Comparison of ENCODE assay signal across 1 cellular context in the genomic region with DNA sequence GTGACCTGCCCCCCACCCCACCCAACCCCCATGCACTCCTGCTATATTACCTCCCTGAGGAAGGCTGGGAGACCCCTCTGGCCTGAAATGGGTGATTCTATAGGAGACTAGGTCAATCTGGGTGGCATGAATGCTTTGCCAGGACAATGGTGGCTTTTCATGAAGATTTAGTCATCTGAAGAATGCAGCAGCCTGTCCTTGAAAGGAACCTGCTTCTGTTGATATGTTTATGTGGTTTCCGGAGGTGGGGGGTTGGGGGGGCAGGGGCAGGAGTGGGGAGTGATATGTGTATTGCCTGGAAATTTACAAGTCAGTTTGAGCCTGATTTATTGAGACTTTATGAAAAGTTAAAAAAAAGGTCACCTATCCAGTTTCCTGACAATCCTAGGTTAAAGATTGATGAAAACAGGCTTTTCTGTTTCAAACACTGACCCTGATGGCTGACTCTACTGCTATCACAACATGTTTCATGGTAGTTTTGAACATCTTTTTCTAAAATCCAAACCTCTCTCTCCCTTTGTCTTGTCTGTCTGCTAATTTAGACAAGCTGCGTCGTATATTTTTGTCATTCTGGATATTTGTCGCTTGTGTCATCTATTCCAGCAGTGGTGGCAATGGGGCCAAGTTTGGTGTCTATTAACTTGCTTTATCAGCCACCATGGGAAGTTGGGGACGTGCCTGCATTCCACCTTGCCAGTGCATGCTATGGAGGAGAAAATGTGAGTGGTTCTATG.
TF ChIP-seq lines count a peak whose summit lies in the region.

No MANE protein-coding gene starts in this region.

TF ChIP-seq in HepG2, 621 proteins besides CTCF, POLR2A, EP300 and RAD21 (continued from another document and continues in another):
- peak; percentile 55; the same call in 1 of the 2 replicates for TF ChIP-seq RXRB (CRISPR knock-in tag; IDR thresholded peaks at IDR 0.05; ENCODE audit: borderline replicate concordance)
- no peak for TF ChIP-seq ZNF572 (CRISPR knock-in tag; IDR thresholded peaks at IDR 0.05)
- no peak for TF ChIP-seq SOX13 (IDR thresholded peaks at IDR 0.05)
- peak in 1 of 2 experiments; percentile 61; a peak in 2 of 4 replicates for TF ChIP-seq SOX13 (CRISPR knock-in tag; conservative IDR thresholded peaks at IDR 0.05 in 1 of 2, IDR thresholded peaks at IDR 0.05 in 1 of 2)
- TF ChIP-seq XRCC5 (optimal IDR thresholded peaks at IDR 0.05; ENCODE audit: low read length), result peak; percentile 8
- peak; percentile 85 for TF ChIP-seq ETV5 (CRISPR knock-in tag; IDR thresholded peaks at IDR 0.05; ENCODE audit: borderline replicate concordance)
- TF ChIP-seq MXD4 (CRISPR knock-in tag; IDR thresholded peaks at IDR 0.05), result no peak
- TF ChIP-seq, protein P1, sequence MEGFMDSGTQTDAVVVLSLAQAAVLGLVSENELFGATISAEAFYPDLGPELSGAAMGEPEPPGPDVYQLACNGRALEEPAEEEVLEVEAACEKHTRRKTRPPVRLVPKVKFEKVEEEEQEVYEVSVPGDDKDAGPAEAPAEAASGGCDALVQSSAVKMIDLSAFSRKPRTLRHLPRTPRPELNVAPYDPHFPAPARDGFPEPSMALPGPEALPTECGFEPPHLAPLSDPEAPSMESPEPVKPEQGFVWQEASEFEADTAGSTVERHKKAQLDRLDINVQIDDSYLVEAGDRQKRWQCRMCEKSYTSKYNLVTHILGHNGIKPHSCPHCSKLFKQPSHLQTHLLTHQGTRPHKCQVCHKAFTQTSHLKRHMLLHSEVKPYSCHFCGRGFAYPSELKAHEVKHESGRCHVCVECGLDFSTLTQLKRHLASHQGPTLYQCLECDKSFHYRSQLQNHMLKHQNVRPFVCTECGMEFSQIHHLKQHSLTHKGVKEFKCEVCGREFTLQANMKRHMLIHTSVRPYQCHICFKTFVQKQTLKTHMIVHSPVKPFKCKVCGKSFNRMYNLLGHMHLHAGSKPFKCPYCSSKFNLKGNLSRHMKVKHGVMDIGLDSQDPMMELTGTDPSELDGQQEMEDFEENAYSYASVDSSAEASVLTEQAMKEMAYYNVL (CRISPR knock-in tag; IDR thresholded peaks at IDR 0.05; ENCODE audit: borderline replicate concordance), result no peak
- TF ChIP-seq RBFOX2 (IDR thresholded peaks at IDR 0.05; ENCODE audit: low read depth, low read length), result 0 out of 2 replicates have a peak, but pooled peaks have one; percentile 43
- TF ChIP-seq MED1 (CRISPR knock-in tag; IDR thresholded peaks at IDR 0.05), result peak; percentile 60
- TF ChIP-seq, protein P2, sequence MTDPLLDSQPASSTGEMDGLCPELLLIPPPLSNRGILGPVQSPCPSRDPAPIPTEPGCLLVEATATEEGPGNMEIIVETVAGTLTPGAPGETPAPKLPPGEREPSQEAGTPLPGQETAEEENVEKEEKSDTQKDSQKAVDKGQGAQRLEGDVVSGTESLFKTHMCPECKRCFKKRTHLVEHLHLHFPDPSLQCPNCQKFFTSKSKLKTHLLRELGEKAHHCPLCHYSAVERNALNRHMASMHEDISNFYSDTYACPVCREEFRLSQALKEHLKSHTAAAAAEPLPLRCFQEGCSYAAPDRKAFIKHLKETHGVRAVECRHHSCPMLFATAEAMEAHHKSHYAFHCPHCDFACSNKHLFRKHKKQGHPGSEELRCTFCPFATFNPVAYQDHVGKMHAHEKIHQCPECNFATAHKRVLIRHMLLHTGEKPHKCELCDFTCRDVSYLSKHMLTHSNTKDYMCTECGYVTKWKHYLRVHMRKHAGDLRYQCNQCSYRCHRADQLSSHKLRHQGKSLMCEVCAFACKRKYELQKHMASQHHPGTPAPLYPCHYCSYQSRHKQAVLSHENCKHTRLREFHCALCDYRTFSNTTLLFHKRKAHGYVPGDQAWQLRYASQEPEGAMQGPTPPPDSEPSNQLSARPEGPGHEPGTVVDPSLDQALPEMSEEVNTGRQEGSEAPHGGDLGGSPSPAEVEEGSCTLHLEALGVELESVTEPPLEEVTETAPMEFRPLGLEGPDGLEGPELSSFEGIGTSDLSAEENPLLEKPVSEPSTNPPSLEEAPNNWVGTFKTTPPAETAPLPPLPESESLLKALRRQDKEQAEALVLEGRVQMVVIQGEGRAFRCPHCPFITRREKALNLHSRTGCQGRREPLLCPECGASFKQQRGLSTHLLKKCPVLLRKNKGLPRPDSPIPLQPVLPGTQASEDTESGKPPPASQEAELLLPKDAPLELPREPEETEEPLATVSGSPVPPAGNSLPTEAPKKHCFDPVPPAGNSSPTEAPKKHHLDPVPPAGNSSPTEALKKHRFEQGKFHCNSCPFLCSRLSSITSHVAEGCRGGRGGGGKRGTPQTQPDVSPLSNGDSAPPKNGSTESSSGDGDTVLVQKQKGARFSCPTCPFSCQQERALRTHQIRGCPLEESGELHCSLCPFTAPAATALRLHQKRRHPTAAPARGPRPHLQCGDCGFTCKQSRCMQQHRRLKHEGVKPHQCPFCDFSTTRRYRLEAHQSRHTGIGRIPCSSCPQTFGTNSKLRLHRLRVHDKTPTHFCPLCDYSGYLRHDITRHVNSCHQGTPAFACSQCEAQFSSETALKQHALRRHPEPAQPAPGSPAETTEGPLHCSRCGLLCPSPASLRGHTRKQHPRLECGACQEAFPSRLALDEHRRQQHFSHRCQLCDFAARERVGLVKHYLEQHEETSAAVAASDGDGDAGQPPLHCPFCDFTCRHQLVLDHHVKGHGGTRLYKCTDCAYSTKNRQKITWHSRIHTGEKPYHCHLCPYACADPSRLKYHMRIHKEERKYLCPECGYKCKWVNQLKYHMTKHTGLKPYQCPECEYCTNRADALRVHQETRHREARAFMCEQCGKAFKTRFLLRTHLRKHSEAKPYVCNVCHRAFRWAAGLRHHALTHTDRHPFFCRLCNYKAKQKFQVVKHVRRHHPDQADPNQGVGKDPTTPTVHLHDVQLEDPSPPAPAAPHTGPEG (CRISPR knock-in tag; IDR thresholded peaks at IDR 0.05), result no peak
- no peak for TF ChIP-seq ZNF256 (CRISPR knock-in tag; conservative IDR thresholded peaks at IDR 0.05)
- TF ChIP-seq, protein P3, sequence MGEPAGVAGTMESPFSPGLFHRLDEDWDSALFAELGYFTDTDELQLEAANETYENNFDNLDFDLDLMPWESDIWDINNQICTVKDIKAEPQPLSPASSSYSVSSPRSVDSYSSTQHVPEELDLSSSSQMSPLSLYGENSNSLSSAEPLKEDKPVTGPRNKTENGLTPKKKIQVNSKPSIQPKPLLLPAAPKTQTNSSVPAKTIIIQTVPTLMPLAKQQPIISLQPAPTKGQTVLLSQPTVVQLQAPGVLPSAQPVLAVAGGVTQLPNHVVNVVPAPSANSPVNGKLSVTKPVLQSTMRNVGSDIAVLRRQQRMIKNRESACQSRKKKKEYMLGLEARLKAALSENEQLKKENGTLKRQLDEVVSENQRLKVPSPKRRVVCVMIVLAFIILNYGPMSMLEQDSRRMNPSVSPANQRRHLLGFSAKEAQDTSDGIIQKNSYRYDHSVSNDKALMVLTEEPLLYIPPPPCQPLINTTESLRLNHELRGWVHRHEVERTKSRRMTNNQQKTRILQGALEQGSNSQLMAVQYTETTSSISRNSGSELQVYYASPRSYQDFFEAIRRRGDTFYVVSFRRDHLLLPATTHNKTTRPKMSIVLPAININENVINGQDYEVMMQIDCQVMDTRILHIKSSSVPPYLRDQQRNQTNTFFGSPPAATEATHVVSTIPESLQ (CRISPR knock-in tag; conservative IDR thresholded peaks at IDR 0.05), result no peak
- TF ChIP-seq, protein P4, sequence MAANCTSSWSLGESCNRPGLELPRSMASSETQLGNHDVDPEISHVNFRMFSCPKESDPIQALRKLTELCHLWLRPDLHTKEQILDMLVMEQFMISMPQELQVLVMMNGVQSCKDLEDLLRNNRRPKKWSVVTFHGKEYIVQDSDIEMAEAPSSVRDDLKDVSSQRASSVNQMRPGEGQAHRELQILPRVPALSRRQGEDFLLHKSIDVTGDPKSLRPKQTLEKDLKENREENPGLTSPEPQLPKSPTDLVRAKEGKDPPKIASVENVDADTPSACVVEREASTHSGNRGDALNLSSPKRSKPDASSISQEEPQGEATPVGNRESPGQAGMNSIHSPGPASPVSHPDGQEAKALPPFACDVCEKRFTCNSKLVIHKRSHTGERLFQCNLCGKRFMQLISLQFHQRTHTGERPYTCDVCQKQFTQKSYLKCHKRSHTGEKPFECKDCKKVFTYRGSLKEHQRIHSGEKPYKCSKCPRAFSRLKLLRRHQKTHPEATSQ (CRISPR knock-in tag; IDR thresholded peaks at IDR 0.05; ENCODE audit: borderline replicate concordance), result no peak
- TF ChIP-seq MED13 (CRISPR knock-in tag; IDR thresholded peaks at IDR 0.05), result peak; percentile 87; the same call in 1 of the 2 replicates
- TF ChIP-seq NCOA2 (CRISPR knock-in tag; IDR thresholded peaks at IDR 0.05), result peak; percentile 88
- no peak for TF ChIP-seq ZNF282 (IDR thresholded peaks at IDR 0.05; ENCODE audit: partially characterized antibody)
- TF ChIP-seq RARA (CRISPR knock-in tag; IDR thresholded peaks at IDR 0.05), result peak; percentile 65
- 0 out of 2 replicates have a peak, but pooled peaks have one; percentile 45 for TF ChIP-seq HNRNPL (IDR thresholded peaks at IDR 0.05; ENCODE audit: low read depth, low read length)
- 0 out of 2 replicates have a peak, but pooled peaks have one; percentile 6 for TF ChIP-seq ZNF335 (CRISPR knock-in tag; IDR thresholded peaks at IDR 0.05)
- TF ChIP-seq, protein P5, sequence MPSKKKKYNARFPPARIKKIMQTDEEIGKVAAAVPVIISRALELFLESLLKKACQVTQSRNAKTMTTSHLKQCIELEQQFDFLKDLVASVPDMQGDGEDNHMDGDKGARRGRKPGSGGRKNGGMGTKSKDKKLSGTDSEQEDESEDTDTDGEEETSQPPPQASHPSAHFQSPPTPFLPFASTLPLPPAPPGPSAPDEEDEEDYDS (CRISPR knock-in tag; IDR thresholded peaks at IDR 0.05), result peak; percentile 47; the same call in 1 of the 2 replicates
- TF ChIP-seq, protein P6, sequence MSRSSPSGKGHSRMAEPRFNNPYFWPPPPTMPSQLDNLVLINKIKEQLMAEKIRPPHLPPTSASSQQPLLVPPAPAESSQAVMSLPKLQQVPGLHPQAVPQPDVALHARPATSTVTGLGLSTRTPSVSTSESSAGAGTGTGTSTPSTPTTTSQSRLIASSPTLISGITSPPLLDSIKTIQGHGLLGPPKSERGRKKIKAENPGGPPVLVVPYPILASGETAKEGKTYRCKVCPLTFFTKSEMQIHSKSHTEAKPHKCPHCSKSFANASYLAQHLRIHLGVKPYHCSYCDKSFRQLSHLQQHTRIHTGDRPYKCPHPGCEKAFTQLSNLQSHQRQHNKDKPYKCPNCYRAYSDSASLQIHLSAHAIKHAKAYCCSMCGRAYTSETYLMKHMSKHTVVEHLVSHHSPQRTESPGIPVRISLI (CRISPR knock-in tag; IDR thresholded peaks at IDR 0.05; ENCODE audit: borderline replicate concordance), result peak; percentile 86
- TF ChIP-seq, protein P7, sequence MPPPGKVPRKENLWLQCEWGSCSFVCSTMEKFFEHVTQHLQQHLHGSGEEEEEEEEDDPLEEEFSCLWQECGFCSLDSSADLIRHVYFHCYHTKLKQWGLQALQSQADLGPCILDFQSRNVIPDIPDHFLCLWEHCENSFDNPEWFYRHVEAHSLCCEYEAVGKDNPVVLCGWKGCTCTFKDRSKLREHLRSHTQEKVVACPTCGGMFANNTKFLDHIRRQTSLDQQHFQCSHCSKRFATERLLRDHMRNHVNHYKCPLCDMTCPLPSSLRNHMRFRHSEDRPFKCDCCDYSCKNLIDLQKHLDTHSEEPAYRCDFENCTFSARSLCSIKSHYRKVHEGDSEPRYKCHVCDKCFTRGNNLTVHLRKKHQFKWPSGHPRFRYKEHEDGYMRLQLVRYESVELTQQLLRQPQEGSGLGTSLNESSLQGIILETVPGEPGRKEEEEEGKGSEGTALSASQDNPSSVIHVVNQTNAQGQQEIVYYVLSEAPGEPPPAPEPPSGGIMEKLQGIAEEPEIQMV (CRISPR knock-in tag; IDR thresholded peaks at IDR 0.05; ENCODE audit: low read depth), result no peak
- peak; percentile 48 for TF ChIP-seq TEAD3 (CRISPR knock-in tag; optimal IDR thresholded peaks at IDR 0.05; ENCODE audit: borderline replicate concordance)
- peak; percentile 55; the same call in 1 of the 2 replicates for TF ChIP-seq NR2F2 (IDR thresholded peaks at IDR 0.05; ENCODE audit: borderline replicate concordance, low read depth)
- peak; percentile 11; the same call in 1 of the 2 replicates for TF ChIP-seq SIX1 (CRISPR knock-in tag; IDR thresholded peaks at IDR 0.05; ENCODE audit: borderline replicate concordance)
- TF ChIP-seq KDM1A (CRISPR knock-in tag; IDR thresholded peaks at IDR 0.05), result 0 out of 2 replicates have a peak, but pooled peaks have one; percentile 11
- TF ChIP-seq KAT7 (CRISPR knock-in tag; IDR thresholded peaks at IDR 0.05; ENCODE audit: borderline replicate concordance), result 0 out of 2 replicates have a peak, but pooled peaks have one; percentile 54
- TF ChIP-seq MZF1 (CRISPR knock-in tag; IDR thresholded peaks at IDR 0.05; ENCODE audit: borderline replicate concordance), result no peak
- 0 out of 2 replicates have a peak, but pooled peaks have one; percentile 38 for TF ChIP-seq CHD4 (IDR thresholded peaks at IDR 0.05; ENCODE audit: borderline replicate concordance, low read length)
- no peak for TF ChIP-seq ZNF879 (CRISPR knock-in tag; IDR thresholded peaks at IDR 0.05)
- TF ChIP-seq ZFP1 (CRISPR knock-in tag; IDR thresholded peaks at IDR 0.05), result 0 out of 2 replicates have a peak, but pooled peaks have one; percentile 53
- TF ChIP-seq FOXP1 (IDR thresholded peaks at IDR 0.05), result 0 out of 2 replicates have a peak, but pooled peaks have one; percentile 54
- peak; percentile 68; the same call in 1 of the 2 replicates for TF ChIP-seq FOXP1 (CRISPR knock-in tag; IDR thresholded peaks at IDR 0.05)
- TF ChIP-seq BCL6 (CRISPR knock-in tag; IDR thresholded peaks at IDR 0.05), result 0 out of 2 replicates have a peak, but pooled peaks have one; percentile 13
- peak; percentile 51; the same call in 1 of the 2 replicates for TF ChIP-seq GATA4 (IDR thresholded peaks at IDR 0.05; ENCODE audit: borderline replicate concordance, low read depth)
